In genomic region chrX:13780868-13781427, GRCh38 we compare ENCODE assay signal across 1 cellular context.
TF ChIP-seq lines count a peak whose summit lies in the region.

No MANE protein-coding gene starts in this region.

TF ChIP-seq in SK-N-SH, 30 proteins besides CTCF, POLR2A, EP300 and RAD21:
- TF ChIP-seq JUND (IDR thresholded peaks at IDR 0.05) = no peak
- no peak for TF ChIP-seq ELF1 (IDR thresholded peaks at IDR 0.05)
- TF ChIP-seq PBX3 (IDR thresholded peaks at IDR 0.05) = no peak
- no peak for TF ChIP-seq REST (IDR thresholded peaks at IDR 0.05; ENCODE audit: low read depth, low read length)
- no peak for TF ChIP-seq FOSL2 (IDR thresholded peaks at IDR 0.05; ENCODE audit: borderline replicate concordance, low read depth)
- no peak for TF ChIP-seq MEF2A (IDR thresholded peaks at IDR 0.05; ENCODE audit: borderline replicate concordance, low read depth)
- no peak for TF ChIP-seq YY1 (IDR thresholded peaks at IDR 0.05; ENCODE audit: low read depth)
- TF ChIP-seq TCF12 (IDR thresholded peaks at IDR 0.05) = no peak
- TF ChIP-seq, protein P1, sequence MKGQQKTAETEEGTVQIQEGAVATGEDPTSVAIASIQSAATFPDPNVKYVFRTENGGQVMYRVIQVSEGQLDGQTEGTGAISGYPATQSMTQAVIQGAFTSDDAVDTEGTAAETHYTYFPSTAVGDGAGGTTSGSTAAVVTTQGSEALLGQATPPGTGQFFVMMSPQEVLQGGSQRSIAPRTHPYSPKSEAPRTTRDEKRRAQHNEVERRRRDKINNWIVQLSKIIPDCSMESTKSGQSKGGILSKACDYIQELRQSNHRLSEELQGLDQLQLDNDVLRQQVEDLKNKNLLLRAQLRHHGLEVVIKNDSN (IDR thresholded peaks at IDR 0.05; ENCODE audit: borderline replicate concordance, low read depth) = no peak
- no peak for TF ChIP-seq RFX5 (IDR thresholded peaks at IDR 0.05; ENCODE audit: low read length)
- TF ChIP-seq RCOR1 (IDR thresholded peaks at IDR 0.05; ENCODE audit: low read length) = no peak
- no peak for TF ChIP-seq TAF1 (IDR thresholded peaks at IDR 0.05; ENCODE audit: borderline replicate concordance, low read depth, low read length)
- TF ChIP-seq TEAD4 (IDR thresholded peaks at IDR 0.05; ENCODE audit: borderline replicate concordance, insufficient read depth) = no peak
- no peak for TF ChIP-seq USF2 (IDR thresholded peaks at IDR 0.05; ENCODE audit: borderline replicate concordance, low read depth, low read length)
- TF ChIP-seq SMC3 (IDR thresholded peaks at IDR 0.05; ENCODE audit: low read depth, low read length) = no peak
